1 cellular context compared by ENCODE assay signal in the genomic region with DNA sequence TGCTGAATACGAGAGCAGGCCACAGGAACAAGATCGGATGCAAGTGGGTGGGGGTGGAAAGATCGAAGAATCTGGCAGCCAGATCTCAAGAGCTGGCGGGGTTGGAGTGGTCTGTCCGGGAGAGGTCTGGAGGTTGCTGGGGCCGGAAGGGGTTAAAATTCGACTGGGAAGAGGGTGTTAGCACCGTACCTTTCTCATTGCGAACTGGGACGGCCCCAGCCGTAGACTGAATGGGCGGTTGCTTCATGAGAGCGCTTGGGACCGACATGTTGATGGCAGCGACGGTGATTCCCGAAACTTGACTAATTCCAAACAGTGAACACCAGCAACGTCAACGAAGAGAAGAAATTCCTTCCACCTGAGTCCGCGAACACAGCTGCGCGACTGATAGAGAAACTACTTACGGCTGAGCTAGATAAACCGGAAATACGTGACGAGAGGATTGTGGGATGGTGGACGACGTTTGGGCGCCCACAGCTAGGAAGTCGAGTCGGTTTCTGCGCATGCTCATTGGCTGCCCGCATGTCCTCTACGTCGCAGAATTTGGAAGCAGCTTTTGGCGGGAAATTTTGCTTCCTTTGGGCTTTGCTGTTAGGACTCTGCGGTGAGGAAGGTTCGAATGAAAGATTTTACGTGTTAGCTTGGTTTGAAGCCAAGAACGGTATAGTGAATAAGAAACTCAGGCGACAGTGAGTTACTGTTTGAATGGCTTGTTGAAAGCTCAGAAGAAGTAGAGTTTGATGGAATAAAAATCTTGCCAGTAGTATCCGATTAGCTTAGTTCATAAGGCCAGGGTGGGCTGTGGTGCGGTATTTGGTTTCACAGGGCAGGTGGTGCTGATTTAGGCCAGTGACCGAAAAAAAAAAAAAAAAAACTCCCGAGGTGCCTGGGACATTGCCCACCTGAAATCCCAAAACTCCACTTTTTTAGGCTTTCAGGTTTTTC.
TF ChIP-seq lines count a peak whose summit lies in the region.

A gene with protein sequence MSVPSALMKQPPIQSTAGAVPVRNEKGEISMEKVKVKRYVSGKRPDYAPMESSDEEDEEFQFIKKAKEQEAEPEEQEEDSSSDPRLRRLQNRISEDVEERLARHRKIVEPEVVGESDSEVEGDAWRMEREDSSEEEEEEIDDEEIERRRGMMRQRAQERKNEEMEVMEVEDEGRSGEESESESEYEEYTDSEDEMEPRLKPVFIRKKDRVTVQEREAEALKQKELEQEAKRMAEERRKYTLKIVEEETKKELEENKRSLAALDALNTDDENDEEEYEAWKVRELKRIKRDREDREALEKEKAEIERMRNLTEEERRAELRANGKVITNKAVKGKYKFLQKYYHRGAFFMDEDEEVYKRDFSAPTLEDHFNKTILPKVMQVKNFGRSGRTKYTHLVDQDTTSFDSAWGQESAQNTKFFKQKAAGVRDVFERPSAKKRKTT (minus strand): TSS at position 389 of the 945 bp plus-strand sequence. CDS start 121 bp downstream, at position 268.

TF ChIP-seq in HepG2, 621 proteins besides CTCF, POLR2A, EP300 and RAD21 (continued from another document and continues in another):
- TF ChIP-seq ATF3 (CRISPR knock-in tag; IDR thresholded peaks at IDR 0.05) (no peak), GPBP1L1 (CRISPR knock-in tag; IDR thresholded peaks at IDR 0.05) (no peak), RNF2 (conservative IDR thresholded peaks at IDR 0.05; ENCODE audit: low read depth) (peak; percentile 76; the same call in 1 of the 2 replicates), NFYB (CRISPR knock-in tag; IDR thresholded peaks at IDR 0.05) (peak; percentile 60), SP140L (CRISPR knock-in tag; IDR thresholded peaks at IDR 0.05; ENCODE audit: borderline replicate concordance) (no peak; the same call in 1 of the 2 replicates), ZNF777 (CRISPR knock-in tag; IDR thresholded peaks at IDR 0.05) (peak; percentile 71), SIX4 (CRISPR knock-in tag; IDR thresholded peaks at IDR 0.05) (peak; percentile 48; the same call in 1 of the 2 replicates), GRHL1 (CRISPR knock-in tag; conservative IDR thresholded peaks at IDR 0.05) (no peak), SOX13 (IDR thresholded peaks at IDR 0.05) (no peak), SOX13 (CRISPR knock-in tag; conservative IDR thresholded peaks at IDR 0.05 in 1 of 2, IDR thresholded peaks at IDR 0.05 in 1 of 2) (peak in 1 of 2 experiments; percentile 38; a peak in 2 of 4 replicates), ZNF30 (CRISPR knock-in tag; IDR thresholded peaks at IDR 0.05) (0 out of 2 replicates have a peak, but pooled peaks have one; percentile 69), ZNF562 (CRISPR knock-in tag; IDR thresholded peaks at IDR 0.05; ENCODE audit: borderline replicate concordance) (no peak), ZNF709 (CRISPR knock-in tag; IDR thresholded peaks at IDR 0.05) (peak; percentile 34; the same call in 1 of the 2 replicates), EHMT2 (IDR thresholded peaks at IDR 0.05; ENCODE audit: borderline replicate concordance, low read depth, low read length) (no peak), SMAD9 (CRISPR knock-in tag; IDR thresholded peaks at IDR 0.05) (no peak), JUN (CRISPR knock-in tag; IDR thresholded peaks at IDR 0.05) (0 out of 2 replicates have a peak, but pooled peaks have one; percentile 58), PCBP1 (IDR thresholded peaks at IDR 0.05; ENCODE audit: borderline replicate concordance, low read depth, low read length) (no peak), SMARCC2 (IDR thresholded peaks at IDR 0.05) (no peak), HDAC6 (IDR thresholded peaks at IDR 0.05; ENCODE audit: low read depth, low read length) (no peak), DBP (CRISPR knock-in tag; IDR thresholded peaks at IDR 0.05; ENCODE audit: not compliant biosample characterization) (peak; percentile 44), NR2F1 (CRISPR knock-in tag; IDR thresholded peaks at IDR 0.05) (no peak), MIXL1 (CRISPR knock-in tag; IDR thresholded peaks at IDR 0.05) (peak; percentile 68; the same call in 1 of the 2 replicates), PITX1 (CRISPR knock-in tag; IDR thresholded peaks at IDR 0.05) (peak; percentile 65; the same call in 1 of the 2 replicates)
- TF ChIP-seq, protein P1, sequence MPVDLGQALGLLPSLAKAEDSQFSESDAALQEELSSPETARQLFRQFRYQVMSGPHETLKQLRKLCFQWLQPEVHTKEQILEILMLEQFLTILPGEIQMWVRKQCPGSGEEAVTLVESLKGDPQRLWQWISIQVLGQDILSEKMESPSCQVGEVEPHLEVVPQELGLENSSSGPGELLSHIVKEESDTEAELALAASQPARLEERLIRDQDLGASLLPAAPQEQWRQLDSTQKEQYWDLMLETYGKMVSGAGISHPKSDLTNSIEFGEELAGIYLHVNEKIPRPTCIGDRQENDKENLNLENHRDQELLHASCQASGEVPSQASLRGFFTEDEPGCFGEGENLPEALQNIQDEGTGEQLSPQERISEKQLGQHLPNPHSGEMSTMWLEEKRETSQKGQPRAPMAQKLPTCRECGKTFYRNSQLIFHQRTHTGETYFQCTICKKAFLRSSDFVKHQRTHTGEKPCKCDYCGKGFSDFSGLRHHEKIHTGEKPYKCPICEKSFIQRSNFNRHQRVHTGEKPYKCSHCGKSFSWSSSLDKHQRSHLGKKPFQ (CRISPR knock-in tag; IDR thresholded peaks at IDR 0.05; ENCODE audit: insufficient replicate concordance), result no peak
- TF ChIP-seq, protein P2, sequence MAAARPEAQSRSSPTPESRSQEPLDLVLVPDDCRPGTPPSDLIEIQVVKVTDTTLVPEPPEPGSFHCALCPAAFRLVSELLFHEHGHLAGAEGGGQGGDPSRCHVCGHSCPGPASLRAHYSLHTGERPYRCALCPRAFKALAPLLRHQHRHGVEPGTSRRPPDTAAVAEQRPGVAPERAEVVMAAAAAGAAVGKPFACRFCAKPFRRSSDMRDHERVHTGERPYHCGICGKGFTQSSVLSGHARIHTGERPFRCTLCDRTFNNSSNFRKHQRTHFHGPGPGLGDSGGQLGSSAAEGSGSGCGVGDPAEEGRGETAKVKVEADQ (CRISPR knock-in tag; IDR thresholded peaks at IDR 0.05; ENCODE audit: borderline replicate concordance), result no peak
- TF ChIP-seq, protein P3, sequence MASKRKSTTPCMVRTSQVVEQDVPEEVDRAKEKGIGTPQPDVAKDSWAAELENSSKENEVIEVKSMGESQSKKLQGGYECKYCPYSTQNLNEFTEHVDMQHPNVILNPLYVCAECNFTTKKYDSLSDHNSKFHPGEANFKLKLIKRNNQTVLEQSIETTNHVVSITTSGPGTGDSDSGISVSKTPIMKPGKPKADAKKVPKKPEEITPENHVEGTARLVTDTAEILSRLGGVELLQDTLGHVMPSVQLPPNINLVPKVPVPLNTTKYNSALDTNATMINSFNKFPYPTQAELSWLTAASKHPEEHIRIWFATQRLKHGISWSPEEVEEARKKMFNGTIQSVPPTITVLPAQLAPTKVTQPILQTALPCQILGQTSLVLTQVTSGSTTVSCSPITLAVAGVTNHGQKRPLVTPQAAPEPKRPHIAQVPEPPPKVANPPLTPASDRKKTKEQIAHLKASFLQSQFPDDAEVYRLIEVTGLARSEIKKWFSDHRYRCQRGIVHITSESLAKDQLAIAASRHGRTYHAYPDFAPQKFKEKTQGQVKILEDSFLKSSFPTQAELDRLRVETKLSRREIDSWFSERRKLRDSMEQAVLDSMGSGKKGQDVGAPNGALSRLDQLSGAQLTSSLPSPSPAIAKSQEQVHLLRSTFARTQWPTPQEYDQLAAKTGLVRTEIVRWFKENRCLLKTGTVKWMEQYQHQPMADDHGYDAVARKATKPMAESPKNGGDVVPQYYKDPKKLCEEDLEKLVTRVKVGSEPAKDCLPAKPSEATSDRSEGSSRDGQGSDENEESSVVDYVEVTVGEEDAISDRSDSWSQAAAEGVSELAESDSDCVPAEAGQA (IDR thresholded peaks at IDR 0.05; ENCODE audit: low read depth), result peak; percentile 80; the same call in 1 of the 2 replicates
- TF ChIP-seq, protein P3 (CRISPR knock-in tag; IDR thresholded peaks at IDR 0.05; ENCODE audit: borderline replicate concordance), result 0 out of 2 replicates have a peak, but pooled peaks have one; percentile 63
- TF ChIP-seq, protein P4, sequence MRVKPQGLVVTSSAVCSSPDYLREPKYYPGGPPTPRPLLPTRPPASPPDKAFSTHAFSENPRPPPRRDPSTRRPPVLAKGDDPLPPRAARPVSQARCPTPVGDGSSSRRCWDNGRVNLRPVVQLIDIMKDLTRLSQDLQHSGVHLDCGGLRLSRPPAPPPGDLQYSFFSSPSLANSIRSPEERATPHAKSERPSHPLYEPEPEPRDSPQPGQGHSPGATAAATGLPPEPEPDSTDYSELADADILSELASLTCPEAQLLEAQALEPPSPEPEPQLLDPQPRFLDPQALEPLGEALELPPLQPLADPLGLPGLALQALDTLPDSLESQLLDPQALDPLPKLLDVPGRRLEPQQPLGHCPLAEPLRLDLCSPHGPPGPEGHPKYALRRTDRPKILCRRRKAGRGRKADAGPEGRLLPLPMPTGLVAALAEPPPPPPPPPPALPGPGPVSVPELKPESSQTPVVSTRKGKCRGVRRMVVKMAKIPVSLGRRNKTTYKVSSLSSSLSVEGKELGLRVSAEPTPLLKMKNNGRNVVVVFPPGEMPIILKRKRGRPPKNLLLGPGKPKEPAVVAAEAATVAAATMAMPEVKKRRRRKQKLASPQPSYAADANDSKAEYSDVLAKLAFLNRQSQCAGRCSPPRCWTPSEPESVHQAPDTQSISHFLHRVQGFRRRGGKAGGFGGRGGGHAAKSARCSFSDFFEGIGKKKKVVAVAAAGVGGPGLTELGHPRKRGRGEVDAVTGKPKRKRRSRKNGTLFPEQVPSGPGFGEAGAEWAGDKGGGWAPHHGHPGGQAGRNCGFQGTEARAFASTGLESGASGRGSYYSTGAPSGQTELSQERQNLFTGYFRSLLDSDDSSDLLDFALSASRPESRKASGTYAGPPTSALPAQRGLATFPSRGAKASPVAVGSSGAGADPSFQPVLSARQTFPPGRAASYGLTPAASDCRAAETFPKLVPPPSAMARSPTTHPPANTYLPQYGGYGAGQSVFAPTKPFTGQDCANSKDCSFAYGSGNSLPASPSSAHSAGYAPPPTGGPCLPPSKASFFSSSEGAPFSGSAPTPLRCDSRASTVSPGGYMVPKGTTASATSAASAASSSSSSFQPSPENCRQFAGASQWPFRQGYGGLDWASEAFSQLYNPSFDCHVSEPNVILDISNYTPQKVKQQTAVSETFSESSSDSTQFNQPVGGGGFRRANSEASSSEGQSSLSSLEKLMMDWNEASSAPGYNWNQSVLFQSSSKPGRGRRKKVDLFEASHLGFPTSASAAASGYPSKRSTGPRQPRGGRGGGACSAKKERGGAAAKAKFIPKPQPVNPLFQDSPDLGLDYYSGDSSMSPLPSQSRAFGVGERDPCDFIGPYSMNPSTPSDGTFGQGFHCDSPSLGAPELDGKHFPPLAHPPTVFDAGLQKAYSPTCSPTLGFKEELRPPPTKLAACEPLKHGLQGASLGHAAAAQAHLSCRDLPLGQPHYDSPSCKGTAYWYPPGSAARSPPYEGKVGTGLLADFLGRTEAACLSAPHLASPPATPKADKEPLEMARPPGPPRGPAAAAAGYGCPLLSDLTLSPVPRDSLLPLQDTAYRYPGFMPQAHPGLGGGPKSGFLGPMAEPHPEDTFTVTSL (CRISPR knock-in tag; IDR thresholded peaks at IDR 0.05; ENCODE audit: borderline replicate concordance), result peak; percentile 57; the same call in 1 of the 2 replicates
